Comparison of ENCODE assay signal across 12 cellular contexts in the genomic region with DNA sequence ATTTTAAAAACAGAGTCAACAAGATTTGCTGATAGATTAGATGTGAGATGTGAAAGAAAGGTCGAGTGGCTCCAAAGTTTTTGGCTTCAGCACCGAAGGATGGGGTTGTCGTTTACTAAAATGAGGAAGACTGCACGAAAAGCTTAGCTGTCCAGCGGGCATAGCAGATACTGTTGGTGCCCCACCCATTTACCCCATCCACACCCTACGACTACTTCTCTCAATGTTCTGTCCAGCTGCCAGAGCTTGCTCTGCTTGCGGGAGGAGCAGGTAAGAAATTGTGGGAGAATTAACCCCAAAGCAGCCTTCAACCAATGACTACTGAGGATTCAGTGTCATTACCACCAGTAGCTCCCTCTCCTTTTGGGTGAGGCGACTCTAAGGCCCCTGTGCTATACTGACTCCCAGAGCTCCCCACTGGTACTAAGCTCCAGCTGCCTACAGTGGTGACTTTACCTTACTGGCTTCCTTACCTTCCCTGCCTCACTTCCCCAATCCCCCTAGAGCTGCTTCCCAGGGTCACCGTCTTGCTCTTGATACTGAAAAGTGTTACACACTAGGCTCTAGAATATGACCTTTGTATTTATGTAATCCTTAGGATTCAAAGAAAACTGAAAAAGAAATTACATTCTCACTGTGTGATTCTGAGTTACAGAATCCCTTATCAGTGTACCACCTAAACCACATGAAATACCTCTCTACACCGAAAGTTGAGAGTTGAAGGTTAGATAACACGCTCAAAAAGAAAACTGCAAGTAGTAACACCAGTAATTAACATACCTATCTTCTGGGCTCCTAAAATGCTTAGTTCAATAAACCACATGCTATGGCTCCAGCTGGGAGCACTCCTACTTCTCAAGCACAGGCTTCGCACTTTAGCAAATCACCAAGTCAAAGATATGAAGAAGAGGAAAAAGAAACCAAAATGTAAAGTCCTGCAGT. TPM values are rescaled to one million over a fixed set of nuclear protein-coding genes. Genes with fewer than 3 reads are reported as not detected.
DNase-seq lines count a peak whose midpoint lies in the region; ATAC-seq, FAIRE-seq and TF ChIP-seq lines count a peak whose summit lies in the region.
"Had no signal": no experiment of that assay in that cellular context is flagged by ENCODE, and none has a peak within 500 bp of the region (broad histone marks: within the 10 kb centered on the region; RNA-seq: fewer than 3 reads in every experiment).

No MANE protein-coding gene starts in this region.

- H3K9me3 Mint-ChIP-seq in Calu3 (ENCODE audit: low read depth, unreplicated experiment) (no peaks in the 10 kb centered on the region), immature natural killer cell (no peaks in the 10 kb centered on the region)

- H3K4me1 Mint-ChIP-seq in Calu3 (ENCODE audit: low read depth, unreplicated experiment) (peaks cover 40% of the 10 kb centered on the region), immature natural killer cell (peaks cover 78 to 84% of the 10 kb centered on the region in 2 donors)

- H3K4me1 ChIP-seq in Loucy (ENCODE audit: insufficient read depth, low read length, poor library complexity, severe bottlenecking) = peaks cover 49% of the 10 kb centered on the region

- CTCF ChIA-PET in Calu3 (lab: Charles Lee) = no interaction called here

- ATAC-seq in GM21360 (IDR thresholded peaks at IDR 0.05; ENCODE audit: unreplicated experiment) = peak; percentile 39

- no peak for TF ChIP-seq CTCF in Calu3 (IDR thresholded peaks at IDR 0.05; ENCODE audit: unreplicated experiment)
- no peak for TF ChIP-seq CTCF in Loucy (conservative IDR thresholded peaks at IDR 0.05; ENCODE audit: low read length)

- peak overlapping the region; percentile 14 for H3K4me2 ChIP-seq in Loucy (ENCODE audit: low read depth, low read length, poor library complexity, severe bottlenecking)

- H3K9me3 ChIP-seq in Loucy (ENCODE audit: insufficient read depth, low read depth, low read length) = no peaks in the 10 kb centered on the region

- FAIRE-seq in GM12892 (lab: Jason Lieb, UNC) = no peak

- peaks cover 17% of the 10 kb centered on the region; the same call in 1 of the 2 replicates for H3K36me3 ChIP-seq in Loucy (ENCODE audit: insufficient read depth, low read length)

- no peaks in the 10 kb centered on the region for H3K36me3 Mint-ChIP-seq in Calu3 (ENCODE audit: insufficient read depth, unreplicated experiment)
- H3K36me3 Mint-ChIP-seq in immature natural killer cell = peaks cover 0 to 3% (median 0%) of the 10 kb centered on the region in 3 donors

- intact Hi-C loops in Calu3 (cut with micrococcal nuclease; ENCODE audit: unreplicated experiment) = loop anchor here (5.0 kb wide), 1 partner anchor 120 kb away; no protein-coding TSS in a partner anchor

- H3K79me2 ChIP-seq in Loucy (ENCODE audit: insufficient read depth, low read length) = peaks cover 97% of the 10 kb centered on the region

- no peak overlapping the region for H3K4me3 ChIP-seq in Loucy (ENCODE audit: low read length, poor library complexity, severe bottlenecking)
- H3K4me3 ChIP-seq: coronary artery, lung had no signal

- no peak for TF ChIP-seq POLR2A in GM12892 (IDR thresholded peaks at IDR 0.05; ENCODE audit: low read depth, low read length)

- H3K4me3 Mint-ChIP-seq in Calu3 (ENCODE audit: low read depth, unreplicated experiment) (no peak overlapping the region), immature natural killer cell (peak overlapping the region; percentile 46 to 78 (median 52))

- H3K27ac Mint-ChIP-seq in Calu3 (ENCODE audit: unreplicated experiment) (peak overlapping the region; percentile 2), immature natural killer cell (peak overlapping the region; percentile 60 to 84 (median 77))

- no peaks in the 10 kb centered on the region for H3K27me3 ChIP-seq in Loucy (ENCODE audit: insufficient read depth, low read length, poor library complexity, severe bottlenecking)

- H2AFZ ChIP-seq in Loucy (ENCODE audit: low read length) = no peak overlapping the region

- no peaks in the 10 kb centered on the region for H3K9me2 ChIP-seq in Loucy (replicated peaks; ENCODE audit: low read depth, low read length)

- no TSS peak for BruUV-seq in Calu3 (replicated peaks; lab: Mats Ljungman, UMichigan)

- no peaks in the 10 kb centered on the region for H3F3A ChIP-seq in Loucy (ENCODE audit: low read depth)

- H3K9ac ChIP-seq in Loucy (ENCODE audit: low read depth, low read length, poor library complexity, severe bottlenecking) = no peak overlapping the region

- no peaks in the 10 kb centered on the region for H3K27me3 Mint-ChIP-seq in Calu3 (ENCODE audit: unreplicated experiment)
- H3K27me3 Mint-ChIP-seq in immature natural killer cell (ENCODE audit: low read depth in 3 of 3) = peaks cover 0 to 2% (median 2%) of the 10 kb centered on the region in 3 donors

- no peak for DNase-seq in Calu3
- peak in 2 of 3 donors; percentile 4 to 14 for DNase-seq in immature natural killer cell
- no peak for DNase-seq in GM12892 (ENCODE audit: insufficient read length)
- no peak for DNase-seq in kidney tubule cell (ENCODE audit: low spot score)
- no peak for DNase-seq in GM03348 (ENCODE audit: low spot score)
- no peak for DNase-seq in NCI-H2227 (lab: John Stamatoyannopoulos, UW; ENCODE audit: unreplicated experiment)
- DNase-seq: NCI-H187 treated with DMSO at 0.1 percent for 48 hours; stimulated activated CD4-positive, alpha-beta T cell treated with anti-CD3 and anti-CD28 coated beads, Interleukin-4, amount 100 ng/mL, for 24 hours had no signal

- H4K20me1 ChIP-seq in Loucy (ENCODE audit: insufficient read depth, low read length, poor library complexity, severe bottlenecking) = peaks cover 91% of the 10 kb centered on the region

RNA-seq across cellular contexts. Expression of a gene that starts 22.2 kb away (rescaled TPM):
- total RNA-seq in Calu3 (2022) = 38.3 and 44.6 TPM in 2 replicates
- polyA plus RNA-seq in immature natural killer cell = 10 to 100 TPM; 23.8 to 41.4 (median 25.8) TPM
- polyA plus RNA-seq in GM12892 (2012; ENCODE audit: missing spikeins) = 11.5 TPM

Comparison
In these comparisons a context has a peak if more than half of its experiments do, and no peak if none do; other contexts are left out.
1. DNase-seq: peak in immature natural killer cell (2 of 3); none in Calu3 (single experiment), GM12892 (single experiment), kidney tubule cell (single experiment), GM03348 (single experiment) and NCI-H2227 (single experiment).